In the genomic region with DNA sequence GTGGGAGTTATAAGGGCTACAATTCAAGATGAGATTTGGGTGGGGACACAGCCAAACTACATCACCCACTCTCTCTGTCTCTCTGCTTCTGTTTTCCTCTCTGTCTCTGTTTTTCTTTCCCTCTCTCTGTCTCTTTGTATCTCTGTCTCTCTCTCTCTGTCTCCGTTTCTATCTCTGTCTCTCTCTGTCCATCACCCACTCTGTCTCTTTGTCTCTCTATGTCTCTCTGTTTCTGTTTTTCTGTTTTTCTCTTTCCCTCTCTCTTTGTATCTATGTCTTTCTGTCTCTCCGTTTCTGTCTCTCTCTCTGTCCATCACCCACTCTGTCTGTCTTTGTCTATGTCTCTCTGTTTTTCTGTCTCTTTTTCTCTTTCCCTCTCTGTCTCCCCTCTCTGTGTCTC, we compare ENCODE assay signal across 19 cellular contexts. TPM values are rescaled to one million over a fixed set of nuclear protein-coding genes. Genes with fewer than 3 reads are reported as not detected.
DNase-seq lines count a peak whose midpoint lies in the region; ATAC-seq and TF ChIP-seq lines count a peak whose summit lies in the region.
"Had no signal": no experiment of that assay in that cellular context is flagged by ENCODE, and none has a peak within 500 bp of the region (broad histone marks: within the 10 kb centered on the region; RNA-seq: fewer than 3 reads in every experiment).

No MANE protein-coding gene starts in this region.

- no peak overlapping the region for H3K4me3 Mint-ChIP-seq in activated CD8-positive, alpha-beta T cell treated with anti-CD3 and anti-CD28 coated beads, Interleukin-2, amount 10 ng/mL, durations not matched to agents 7 days and 5 days
- H3K4me3 Mint-ChIP-seq in activated CD8-positive, alpha-beta T cell treated with anti-CD3 and anti-CD28 coated beads for 36 hours, result no peak overlapping the region
- H3K4me3 Mint-ChIP-seq in CD4-positive, CD25-positive, alpha-beta regulatory T cell, result no peak overlapping the region
- H3K4me3 Mint-ChIP-seq in activated T-helper 1 cell treated with anti-CD3 and anti-CD28 coated beads, Interleukin-12 subunit alpha, Interleukin-12 subunit beta, Interleukin-2, Interleukin-4 antibody, amounts not matched to agents 30 ng/mL and 10 ng/mL and 1 ng/mL, durations not matched to agents 14 hours and 24 hours and 36 hours, result no peak overlapping the region
- no peak overlapping the region for H3K4me3 Mint-ChIP-seq in progenitor cell of endocrine pancreas (ENCODE audit: low read depth)
- H3K4me3 Mint-ChIP-seq: IgD-negative memory B cell had no signal

- POLR2A ChIA-PET in activated CD8-positive, alpha-beta T cell treated with anti-CD3 and anti-CD28 coated beads, Interleukin-2, amount 10 ng/mL, durations not matched to agents 7 days and 5 days (lab: Charles Lee), result no interaction called here
- POLR2A ChIA-PET in activated CD8-positive, alpha-beta T cell treated with anti-CD3 and anti-CD28 coated beads for 36 hours (lab: Charles Lee), result no interaction called here

- H3K27ac ChIP-seq in CD4-positive, CD25-positive, alpha-beta regulatory T cell (ENCODE audit: insufficient read depth, low read length, poor library complexity, severe bottlenecking), result no peak overlapping the region
- H3K27ac ChIP-seq: C4-2B, Peyer's patch had no signal

- CTCF ChIA-PET in activated CD8-positive, alpha-beta T cell treated with anti-CD3 and anti-CD28 coated beads, Interleukin-2, amount 10 ng/mL, durations not matched to agents 7 days and 5 days (lab: Charles Lee), result no interaction called here
- CTCF ChIA-PET in activated CD8-positive, alpha-beta T cell treated with anti-CD3 and anti-CD28 coated beads for 36 hours (lab: Charles Lee), result no interaction called here

- peaks cover 38% of the 10 kb centered on the region for H3K36me3 Mint-ChIP-seq in activated CD8-positive, alpha-beta T cell treated with anti-CD3 and anti-CD28 coated beads, Interleukin-2, amount 10 ng/mL, durations not matched to agents 7 days and 5 days (ENCODE audit: low read depth)
- peaks cover 24% of the 10 kb centered on the region for H3K36me3 Mint-ChIP-seq in activated CD8-positive, alpha-beta T cell treated with anti-CD3 and anti-CD28 coated beads for 36 hours (ENCODE audit: low read depth)
- H3K36me3 Mint-ChIP-seq in CD4-positive, CD25-positive, alpha-beta regulatory T cell, result peaks cover 24% of the 10 kb centered on the region
- H3K36me3 Mint-ChIP-seq in activated T-helper 1 cell treated with anti-CD3 and anti-CD28 coated beads, Interleukin-12 subunit alpha, Interleukin-12 subunit beta, Interleukin-2, Interleukin-4 antibody, amounts not matched to agents 30 ng/mL and 10 ng/mL and 1 ng/mL, durations not matched to agents 14 hours and 24 hours and 36 hours (ENCODE audit: low read depth), result peaks cover 40% of the 10 kb centered on the region
- H3K36me3 Mint-ChIP-seq in progenitor cell of endocrine pancreas (ENCODE audit: insufficient read depth), result peaks cover 14% of the 10 kb centered on the region

- intact Hi-C loops in activated CD8-positive, alpha-beta T cell treated with anti-CD3 and anti-CD28 coated beads for 36 hours (cut with micrococcal nuclease), result no loop called here
- intact Hi-C loops in activated T-helper 1 cell treated with anti-CD3 and anti-CD28 coated beads, Interleukin-12 subunit alpha, Interleukin-12 subunit beta, Interleukin-2, Interleukin-4 antibody, amounts not matched to agents 30 ng/mL and 10 ng/mL and 1 ng/mL, durations not matched to agents 14 hours and 24 hours and 36 hours (cut with micrococcal nuclease), result no loop called here

- H3K27me3 Mint-ChIP-seq in activated CD8-positive, alpha-beta T cell treated with anti-CD3 and anti-CD28 coated beads, Interleukin-2, amount 10 ng/mL, durations not matched to agents 7 days and 5 days (ENCODE audit: low read depth), result no peaks in the 10 kb centered on the region
- H3K27me3 Mint-ChIP-seq in activated CD8-positive, alpha-beta T cell treated with anti-CD3 and anti-CD28 coated beads for 36 hours, result no peaks in the 10 kb centered on the region
- no peaks in the 10 kb centered on the region for H3K27me3 Mint-ChIP-seq in CD4-positive, CD25-positive, alpha-beta regulatory T cell
- H3K27me3 Mint-ChIP-seq in activated T-helper 1 cell treated with anti-CD3 and anti-CD28 coated beads, Interleukin-12 subunit alpha, Interleukin-12 subunit beta, Interleukin-2, Interleukin-4 antibody, amounts not matched to agents 30 ng/mL and 10 ng/mL and 1 ng/mL, durations not matched to agents 14 hours and 24 hours and 36 hours (ENCODE audit: insufficient read depth), result no peaks in the 10 kb centered on the region
- no peaks in the 10 kb centered on the region for H3K27me3 Mint-ChIP-seq in progenitor cell of endocrine pancreas
- H3K27me3 Mint-ChIP-seq: IgD-negative memory B cell had no signal

- no peaks in the 10 kb centered on the region for H3K4me1 Mint-ChIP-seq in activated CD8-positive, alpha-beta T cell treated with anti-CD3 and anti-CD28 coated beads, Interleukin-2, amount 10 ng/mL, durations not matched to agents 7 days and 5 days (ENCODE audit: low read depth)
- peaks cover 3% of the 10 kb centered on the region for H3K4me1 Mint-ChIP-seq in activated CD8-positive, alpha-beta T cell treated with anti-CD3 and anti-CD28 coated beads for 36 hours (ENCODE audit: low read depth)
- H3K4me1 Mint-ChIP-seq in CD4-positive, CD25-positive, alpha-beta regulatory T cell, result peaks cover 0 to 7% (median 0%) of the 10 kb centered on the region in 4 donors
- no peaks in the 10 kb centered on the region for H3K4me1 Mint-ChIP-seq in activated T-helper 1 cell treated with anti-CD3 and anti-CD28 coated beads, Interleukin-12 subunit alpha, Interleukin-12 subunit beta, Interleukin-2, Interleukin-4 antibody, amounts not matched to agents 30 ng/mL and 10 ng/mL and 1 ng/mL, durations not matched to agents 14 hours and 24 hours and 36 hours (ENCODE audit: low read depth)
- no peaks in the 10 kb centered on the region for H3K4me1 Mint-ChIP-seq in progenitor cell of endocrine pancreas (ENCODE audit: low read depth)

- no peaks in the 10 kb centered on the region for H3K9me3 Mint-ChIP-seq in activated CD8-positive, alpha-beta T cell treated with anti-CD3 and anti-CD28 coated beads, Interleukin-2, amount 10 ng/mL, durations not matched to agents 7 days and 5 days (ENCODE audit: insufficient read depth)
- no peaks in the 10 kb centered on the region for H3K9me3 Mint-ChIP-seq in activated CD8-positive, alpha-beta T cell treated with anti-CD3 and anti-CD28 coated beads for 36 hours
- H3K9me3 Mint-ChIP-seq in CD4-positive, CD25-positive, alpha-beta regulatory T cell, result peaks cover 0 to 5% (median 0%) of the 10 kb centered on the region in 7 donors
- H3K9me3 Mint-ChIP-seq in activated T-helper 1 cell treated with anti-CD3 and anti-CD28 coated beads, Interleukin-12 subunit alpha, Interleukin-12 subunit beta, Interleukin-2, Interleukin-4 antibody, amounts not matched to agents 30 ng/mL and 10 ng/mL and 1 ng/mL, durations not matched to agents 14 hours and 24 hours and 36 hours, result peaks cover 15% of the 10 kb centered on the region
- no peaks in the 10 kb centered on the region for H3K9me3 Mint-ChIP-seq in progenitor cell of endocrine pancreas (ENCODE audit: low read depth)
- H3K9me3 Mint-ChIP-seq: IgD-negative memory B cell had no signal

- peaks cover 0 to 4% of the 10 kb centered on the region in 2 experiments for H3K9me3 ChIP-seq in CD4-positive, CD25-positive, alpha-beta regulatory T cell (ENCODE audit: control insufficient read depth in 2 of 2, low read length in 2 of 2)
- H3K9me3 ChIP-seq: HAP-1 had no signal

- no peak for DNase-seq in activated CD8-positive, alpha-beta T cell treated with anti-CD3 and anti-CD28 coated beads, Interleukin-2, amount 10 ng/mL, durations not matched to agents 7 days and 5 days
- DNase-seq in activated CD8-positive, alpha-beta T cell treated with anti-CD3 and anti-CD28 coated beads for 36 hours, result no peak
- no peak for DNase-seq in CD4-positive, CD25-positive, alpha-beta regulatory T cell
- DNase-seq in activated T-helper 1 cell treated with anti-CD3 and anti-CD28 coated beads, Interleukin-12 subunit alpha, Interleukin-12 subunit beta, Interleukin-2, Interleukin-4 antibody, amounts not matched to agents 30 ng/mL and 10 ng/mL and 1 ng/mL, durations not matched to agents 14 hours and 24 hours and 36 hours (ENCODE audit: low spot score), result no peak
- no peak for DNase-seq in progenitor cell of endocrine pancreas (ENCODE audit: low spot score, unreplicated experiment)
- no peak for DNase-seq in NCI-H1694 treated with DMSO at 0.1 percent for 48 hours (lab: John Stamatoyannopoulos, UW)
- DNase-seq in COLO668 (lab: John Stamatoyannopoulos, UW; ENCODE audit: unreplicated experiment), result no peak
- DNase-seq: DND-41, GDM1, NCI-H1417 treated with DMSO at 0.1 percent for 48 hours, NCI-H2029 treated with DMSO at 0.1 percent for 48 hours, NCI-H510A had no signal

- peaks cover 4% of the 10 kb centered on the region for H3K36me3 ChIP-seq in CD4-positive, CD25-positive, alpha-beta regulatory T cell (ENCODE audit: control insufficient read depth, insufficient read depth, low read length)
- H3K36me3 ChIP-seq: HAP-1 had no signal

- no peaks in the 10 kb centered on the region for H3K27me3 ChIP-seq in CD4-positive, CD25-positive, alpha-beta regulatory T cell (ENCODE audit: control insufficient read depth, insufficient read depth, low read length)
- H3K27me3 ChIP-seq: Peyer's patch had no signal

- TF ChIP-seq CTCF in activated CD8-positive, alpha-beta T cell treated with anti-CD3 and anti-CD28 coated beads for 36 hours (IDR thresholded peaks at IDR 0.05), result no peak
- TF ChIP-seq CTCF in progenitor cell of endocrine pancreas (IDR thresholded peaks at IDR 0.05; ENCODE audit: unreplicated experiment), result no peak

- peak overlapping the region; percentile 34 for H3K27ac Mint-ChIP-seq in activated CD8-positive, alpha-beta T cell treated with anti-CD3 and anti-CD28 coated beads, Interleukin-2, amount 10 ng/mL, durations not matched to agents 7 days and 5 days
- H3K27ac Mint-ChIP-seq in activated CD8-positive, alpha-beta T cell treated with anti-CD3 and anti-CD28 coated beads for 36 hours, result no peak overlapping the region
- peak overlapping the region; percentile 10 to 77 (median 64) for H3K27ac Mint-ChIP-seq in CD4-positive, CD25-positive, alpha-beta regulatory T cell
- peak overlapping the region; percentile 11 for H3K27ac Mint-ChIP-seq in activated T-helper 1 cell treated with anti-CD3 and anti-CD28 coated beads, Interleukin-12 subunit alpha, Interleukin-12 subunit beta, Interleukin-2, Interleukin-4 antibody, amounts not matched to agents 30 ng/mL and 10 ng/mL and 1 ng/mL, durations not matched to agents 14 hours and 24 hours and 36 hours
- peak overlapping the region; percentile 53 for H3K27ac Mint-ChIP-seq in progenitor cell of endocrine pancreas

- ATAC-seq in activated CD8-positive, alpha-beta T cell treated with anti-CD3 and anti-CD28 coated beads, Interleukin-2, amount 10 ng/mL, durations not matched to agents 7 days and 5 days, result no peak
- no peak for ATAC-seq in activated CD8-positive, alpha-beta T cell treated with anti-CD3 and anti-CD28 coated beads for 36 hours
- no peak for ATAC-seq in CD4-positive, CD25-positive, alpha-beta regulatory T cell (ENCODE audit: low read depth in 2 of 2)
- no peak for ATAC-seq in HG03280 (IDR thresholded peaks at IDR 0.05; ENCODE audit: unreplicated experiment)

- H3K4me3 ChIP-seq in CD4-positive, CD25-positive, alpha-beta regulatory T cell (ENCODE audit: low read depth, low read length), result no peak overlapping the region
- H3K4me3 ChIP-seq: HAP-1, Peyer's patch had no signal

- no peaks in the 10 kb centered on the region for H3K4me1 ChIP-seq in CD4-positive, CD25-positive, alpha-beta regulatory T cell (ENCODE audit: control insufficient read depth, insufficient read depth, low read length, poor library complexity, severe bottlenecking)
- H3K4me1 ChIP-seq: HAP-1, Peyer's patch had no signal

RNA-seq across cellular contexts. Expression of a gene that starts 25.3 kb away (rescaled TPM):
- under 1 TPM; 0.60 to 0.61 TPM for total RNA-seq in activated CD8-positive, alpha-beta T cell treated with anti-CD3 and anti-CD28 coated beads, Interleukin-2, amount 10 ng/mL, durations not matched to agents 7 days and 5 days
- total RNA-seq in activated CD8-positive, alpha-beta T cell treated with anti-CD3 and anti-CD28 coated beads for 36 hours, result not detected
- 1.2 TPM for total RNA-seq in CD4-positive, CD25-positive, alpha-beta regulatory T cell
- polyA plus RNA-seq in CD4-positive, CD25-positive, alpha-beta regulatory T cell, result under 1 TPM in 1 of 4 donors, not detected in 3; 0.18 TPM
- total RNA-seq in activated T-helper 1 cell treated with anti-CD3 and anti-CD28 coated beads, Interleukin-12 subunit alpha, Interleukin-12 subunit beta, Interleukin-2, Interleukin-4 antibody, amounts not matched to agents 30 ng/mL and 10 ng/mL and 1 ng/mL, durations not matched to agents 14 hours and 24 hours and 36 hours, result 4.2 and 5.3 TPM in 2 replicates
- not detected in 2 replicates for total RNA-seq in progenitor cell of endocrine pancreas
- total RNA-seq: HT1080, LHCN-M2 had no signal

RNA-seq across cellular contexts. Expression of a gene that starts 30.0 kb away (rescaled TPM):
- total RNA-seq in activated CD8-positive, alpha-beta T cell treated with anti-CD3 and anti-CD28 coated beads, Interleukin-2, amount 10 ng/mL, durations not matched to agents 7 days and 5 days, result 100 to 1,000 TPM; 273 to 293 TPM
- total RNA-seq in activated CD8-positive, alpha-beta T cell treated with anti-CD3 and anti-CD28 coated beads for 36 hours, result 100 to 1,000 TPM; 460 to 476 TPM
- 277 TPM for total RNA-seq in CD4-positive, CD25-positive, alpha-beta regulatory T cell
- 100 to 1,000 TPM; 388 to 535 (median 492) TPM for polyA plus RNA-seq in CD4-positive, CD25-positive, alpha-beta regulatory T cell
- 281 and 289 TPM in 2 replicates for total RNA-seq in activated T-helper 1 cell treated with anti-CD3 and anti-CD28 coated beads, Interleukin-12 subunit alpha, Interleukin-12 subunit beta, Interleukin-2, Interleukin-4 antibody, amounts not matched to agents 30 ng/mL and 10 ng/mL and 1 ng/mL, durations not matched to agents 14 hours and 24 hours and 36 hours
- total RNA-seq in progenitor cell of endocrine pancreas, result 387 and 391 TPM in 2 replicates
